Comparison of ENCODE assay signal across 8 cellular contexts in genomic region chrX:103941201-103941975, GRCh38. TPM values are rescaled to one million over a fixed set of nuclear protein-coding genes. Genes with fewer than 3 reads are reported as not detected.
DNase-seq lines count a peak whose midpoint lies in the region; ATAC-seq, FAIRE-seq and TF ChIP-seq lines count a peak whose summit lies in the region.

No MANE protein-coding gene starts in this region.

- H3K9me3 Mint-ChIP-seq in WTC11, result no peaks in the 10 kb centered on the region

- H3K27me3 ChIP-seq in keratinocyte (ENCODE audit: control insufficient read depth, extremely low read depth, insufficient read depth, low read length), result no peaks in the 10 kb centered on the region

- H3K27ac ChIP-seq in C4-2B, result no peak overlapping the region
- H3K27ac ChIP-seq in keratinocyte (ENCODE audit: control insufficient read depth, insufficient read depth, low read length), result no peak overlapping the region

- no peaks in the 10 kb centered on the region for H3K9me3 ChIP-seq in keratinocyte (ENCODE audit: control insufficient read depth, low read depth, low read length)

- CTCF ChIA-PET in WTC11 (lab: Charles Lee), result interaction anchor here (0.7 to 1.9 kb wide), 5 partner anchors 22 to 109 kb away, joined by 3 to 12 read pairs (median 4); partner anchors contain the start of gene RAB9B

- no peak overlapping the region for H3K9ac ChIP-seq in keratinocyte (ENCODE audit: control insufficient read depth, extremely low read depth, insufficient read depth, low read length)

- ATAC-seq in WTC11 (no peak), GM21619 (IDR thresholded peaks at IDR 0.05; ENCODE audit: unreplicated experiment) (no peak)

- H3K4me2 ChIP-seq in keratinocyte (ENCODE audit: control insufficient read depth, extremely low read depth, insufficient read depth, low read depth, low read length), result no peak overlapping the region

- H3K36me3 ChIP-seq in keratinocyte (ENCODE audit: control insufficient read depth in 2 of 2, extremely low read depth in 1 of 2, insufficient read depth in 2 of 2, low read length in 2 of 2), result no peaks in the 10 kb centered on the region

- no peaks in the 10 kb centered on the region for H3K36me3 Mint-ChIP-seq in WTC11

- DNase-seq in GM12891 (ENCODE audit: insufficient read length, low spot score) (no peak), KBM-7 (peak; percentile 26), WTC11 (ENCODE audit: low spot score) (no peak), keratinocyte (ENCODE audit: low read depth, low spot score) (no peak), ecto neural progenitor cell (ENCODE audit: low spot score) (no peak)
- no peak for DNase-seq in activated CD4-positive, CD25-positive, alpha-beta regulatory T cell (lab: John Stamatoyannopoulos, UW)

- no peak overlapping the region for H3K4me3 ChIP-seq in keratinocyte (ENCODE audit: control insufficient read depth in 2 of 3, extremely low read depth in 1 of 3, insufficient read depth in 2 of 3, low read depth in 1 of 3, low read length in 3 of 3)

- dilution Hi-C loops in keratinocyte (cut with MboI; ENCODE audit: extremely low pct_ligation_motif_present, low sequenced_read_pairs), result no loop called here

- no peak for TF ChIP-seq POLR2A in GM12891 (IDR thresholded peaks at IDR 0.05; ENCODE audit: low read depth, low read length)

- in situ Hi-C loops in KBM-7 (cut with MboI; ENCODE audit: low pct_unique_long_range_greater_than_20kb, low sequenced_read_pairs), result loop anchor here (25.0 kb wide), 1 partner anchor 96 kb away; the partner anchor contains the start of gene H2BW2

- H3K4me1 ChIP-seq in keratinocyte (ENCODE audit: control insufficient read depth, extremely low read depth, insufficient read depth, low read length), result no peaks in the 10 kb centered on the region

- H4K20me1 ChIP-seq in keratinocyte (ENCODE audit: control insufficient read depth, extremely low read depth, insufficient read depth, low read length), result no peaks in the 10 kb centered on the region

- FAIRE-seq in GM12891 (lab: Jason Lieb, UNC), result peak; percentile 75
- FAIRE-seq in keratinocyte (lab: Jason Lieb, UNC), result peak; percentile 17

- no peaks in the 10 kb centered on the region for H3K9me1 ChIP-seq in keratinocyte (ENCODE audit: control insufficient read depth, extremely low read depth, insufficient read depth, low read length)

- no peak overlapping the region for H2AFZ ChIP-seq in keratinocyte (ENCODE audit: control insufficient read depth, low read length)

- no peak overlapping the region for H3K27ac Mint-ChIP-seq in WTC11

- H3K27me3 Mint-ChIP-seq in WTC11 (ENCODE audit: low read depth), result peaks cover 16% of the 10 kb centered on the region

- H3K79me2 ChIP-seq in keratinocyte (ENCODE audit: control insufficient read depth, insufficient read depth, low read length), result no peaks in the 10 kb centered on the region

- H3K4me1 Mint-ChIP-seq in WTC11, result 0 out of 2 replicates have a peak, but pooled peaks cover 2% of the 10 kb centered on the region

- POLR2A ChIA-PET in WTC11 (lab: Charles Lee), result no interaction called here

- H3K4me3 Mint-ChIP-seq in WTC11, result no peak overlapping the region

- TF ChIP-seq CTCF in C4-2B (conservative IDR thresholded peaks at IDR 0.05) (peak; percentile 49), WTC11 (IDR thresholded peaks at IDR 0.05) (0 out of 2 replicates have a peak, but pooled peaks have one; percentile 25), keratinocyte (optimal IDR thresholded peaks at IDR 0.05 in 1 of 3, IDR thresholded peaks at IDR 0.05 in 1 of 3, conservative IDR thresholded peaks at IDR 0.05 in 1 of 3; ENCODE audit: extremely low read depth in 1 of 3, insufficient read depth in 2 of 3, low read length in 3 of 3) (peak in 2 of 3 experiments; percentile 51 to 59)

TF ChIP-seq in GM12891, 5 proteins besides CTCF, POLR2A, EP300 and RAD21:
- TF ChIP-seq POU2F2 (IDR thresholded peaks at IDR 0.05; ENCODE audit: low read depth, low read length) (no peak), POLR2AphosphoS5 (IDR thresholded peaks at IDR 0.05; ENCODE audit: low read depth, low read length) (no peak)
TF ChIP-seq in GM12891: peak in this region for 0.

TF ChIP-seq in WTC11, 78 proteins besides CTCF, POLR2A, EP300 and RAD21 (continues in another document):
- TF ChIP-seq JUN (CRISPR knock-in tag; IDR thresholded peaks at IDR 0.05), result no peak
- no peak for TF ChIP-seq ZNF281 (CRISPR knock-in tag; IDR thresholded peaks at IDR 0.05)
- no peak for TF ChIP-seq ZSCAN18 (CRISPR knock-in tag; IDR thresholded peaks at IDR 0.05)
- TF ChIP-seq, protein P1, sequence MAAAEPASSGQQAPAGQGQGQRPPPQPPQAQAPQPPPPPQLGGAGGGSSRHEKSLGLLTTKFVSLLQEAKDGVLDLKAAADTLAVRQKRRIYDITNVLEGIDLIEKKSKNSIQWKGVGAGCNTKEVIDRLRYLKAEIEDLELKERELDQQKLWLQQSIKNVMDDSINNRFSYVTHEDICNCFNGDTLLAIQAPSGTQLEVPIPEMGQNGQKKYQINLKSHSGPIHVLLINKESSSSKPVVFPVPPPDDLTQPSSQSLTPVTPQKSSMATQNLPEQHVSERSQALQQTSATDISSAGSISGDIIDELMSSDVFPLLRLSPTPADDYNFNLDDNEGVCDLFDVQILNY (CRISPR knock-in tag; IDR thresholded peaks at IDR 0.05), result no peak
- no peak for TF ChIP-seq RORB (CRISPR knock-in tag; IDR thresholded peaks at IDR 0.05)
- no peak for TF ChIP-seq CBFB (CRISPR knock-in tag; IDR thresholded peaks at IDR 0.05; ENCODE audit: low read depth)

RNA-seq across cellular contexts. Expression of gene TMSB15B, which starts 21.0 kb away (rescaled TPM):
- 8.9 TPM for polyA plus RNA-seq in GM12891 (2012; ENCODE audit: low read depth, missing spikeins)
- 8.3 to 12.3 TPM (median 11.4 TPM) in 3 replicates for total RNA-seq in WTC11 (2021)
- 6.1 to 11.5 TPM (median 7.9 TPM) in 3 replicates for polyA plus RNA-seq in keratinocyte
- polyA plus RNA-seq in keratinocyte (2011; ENCODE audit: low read depth), result 0.57 TPM
- polyA plus RNA-seq in keratinocyte (2011; cell fraction: cytosol; rRNA removed), result 4.1 and 7.8 TPM in 2 replicates
- polyA plus RNA-seq in keratinocyte (2011; cell fraction: nucleus; rRNA removed), result 3.3 and 4.1 TPM in 2 replicates
- polyA plus RNA-seq in keratinocyte (2012; ENCODE audit: low replicate concordance), result 1.8 and 6.1 TPM in 2 replicates
- 0.48 to 1.8 TPM in 2 of 3 replicates, not detected in the other for polyA minus RNA-seq in keratinocyte
- polyA minus RNA-seq in keratinocyte (2011; cell fraction: cytosol; rRNA and poly(A)+ RNA removed), result not detected
- 0.74 and 2.0 TPM in 2 replicates for polyA minus RNA-seq in keratinocyte (2011; cell fraction: nucleus; rRNA and poly(A)+ RNA removed)
